8 cellular contexts compared by ENCODE assay signal in the genomic region with DNA sequence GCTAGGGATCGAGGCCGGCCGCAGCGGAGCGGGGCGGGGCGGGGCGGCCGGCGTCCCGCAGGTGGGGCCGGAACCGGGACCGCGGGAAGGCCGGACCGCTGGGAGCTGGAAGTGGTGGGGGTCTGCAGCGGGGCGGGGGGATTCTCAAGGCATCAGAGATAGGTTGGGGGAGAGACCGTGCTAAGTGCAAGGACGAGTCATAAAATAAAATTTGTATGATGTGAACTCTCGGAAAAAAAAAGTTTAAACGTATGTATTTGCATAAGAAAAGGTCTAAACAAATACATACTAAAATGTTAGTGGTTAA. TPM values are rescaled to one million over a fixed set of nuclear protein-coding genes. Genes with fewer than 3 reads are reported as not detected.
DNase-seq lines count a peak whose midpoint lies in the region; ATAC-seq and TF ChIP-seq lines count a peak whose summit lies in the region.

A gene with protein sequence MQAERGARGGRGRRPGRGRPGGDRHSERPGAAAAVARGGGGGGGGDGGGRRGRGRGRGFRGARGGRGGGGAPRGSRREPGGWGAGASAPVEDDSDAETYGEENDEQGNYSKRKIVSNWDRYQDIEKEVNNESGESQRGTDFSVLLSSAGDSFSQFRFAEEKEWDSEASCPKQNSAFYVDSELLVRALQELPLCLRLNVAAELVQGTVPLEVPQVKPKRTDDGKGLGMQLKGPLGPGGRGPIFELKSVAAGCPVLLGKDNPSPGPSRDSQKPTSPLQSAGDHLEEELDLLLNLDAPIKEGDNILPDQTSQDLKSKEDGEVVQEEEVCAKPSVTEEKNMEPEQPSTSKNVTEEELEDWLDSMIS (minus strand): TSS at position 25 of the 307 bp plus-strand sequence. CDS start 158 bp downstream, outside the sequence.

- no peaks in the 10 kb centered on the region for H3K9me3 Mint-ChIP-seq in Caco-2 (ENCODE audit: unreplicated experiment)

- H3K27ac Mint-ChIP-seq in Caco-2 (ENCODE audit: unreplicated experiment) = peak within 1 kb of the TSS; percentile 48

- peak within 1 kb of the TSS; percentile 77 for H3K4me3 Mint-ChIP-seq in Caco-2 (ENCODE audit: unreplicated experiment)

- H3K9me3 ChIP-seq in Caco-2 = no peaks in the 10 kb centered on the region
- H3K9me3 ChIP-seq in esophagus muscularis mucosa = no peaks in the 10 kb centered on the region
- H3K9me3 ChIP-seq in neutrophil = no peaks in the 10 kb centered on the region

- CTCF ChIA-PET in Caco-2 (lab: Charles Lee) (no interaction called here), RWPE1 (lab: Yijun Ruan, JAX) (no interaction called here)

- no peaks in the 10 kb centered on the region for H3K27me3 Mint-ChIP-seq in Caco-2 (ENCODE audit: insufficient read depth, unreplicated experiment)

- under 1% methylated on average over 22 of the region's 23 CpGs for WGBS in esophagus muscularis mucosa

- POLR2A ChIA-PET in Caco-2 (lab: Charles Lee) (interaction anchor here (0.6 kb wide), 1 partner anchor 71 kb away, joined by 7 read pairs; a partner anchor contains a TSS), RWPE1 (lab: Yijun Ruan, JAX; ENCODE audit: low non-redundant PET) (no interaction called here)

- TF ChIP-seq POLR2A in esophagus muscularis mucosa (IDR thresholded peaks at IDR 0.05; ENCODE audit: low read depth) = no peak

- H3K36me3 Mint-ChIP-seq in Caco-2 (ENCODE audit: insufficient read depth, unreplicated experiment) = no peaks in the 10 kb centered on the region

- no TSS peak for BruUV-seq in Caco-2 (replicated peaks; lab: Mats Ljungman, UMichigan)

- DNase-seq in Caco-2 = no peak
- no peak for DNase-seq in RWPE1 (ENCODE audit: low spot score)
- no peak for DNase-seq in esophagus muscularis mucosa (ENCODE audit: extremely low spot score)
- no peak for DNase-seq in NCI-H2029 treated with DMSO at 0.1 percent for 48 hours (lab: John Stamatoyannopoulos, UW)
- DNase-seq in middle frontal gyrus (ENCODE audit: extremely low spot score, low spot score) = no peak
- no peak for DNase-seq in hippocampal formation (lab: John Stamatoyannopoulos, UW)

- no peak for TF ChIP-seq EP300 in esophagus muscularis mucosa (IDR thresholded peaks at IDR 0.05)

- ATAC-seq in GM18498 (IDR thresholded peaks at IDR 0.05; ENCODE audit: unreplicated experiment) = no peak

- peak within 1 kb of the TSS; percentile 94 for H3K4me3 ChIP-seq in Caco-2 (ENCODE audit: low read depth, low read length)
- peak within 1 kb of the TSS; percentile 72 to 97 (median 82) for H3K4me3 ChIP-seq in esophagus muscularis mucosa
- H3K4me3 ChIP-seq in neutrophil (ENCODE audit: low read depth in 1 of 2, low read length in 1 of 2) = peak within 1 kb of the TSS; percentile 68 to 70

- H3K36me3 ChIP-seq in Caco-2 (ENCODE audit: control insufficient read depth, insufficient read depth, low read length) (no peaks in the 10 kb centered on the region), esophagus muscularis mucosa (no peaks in the 10 kb centered on the region), neutrophil (no peaks in the 10 kb centered on the region)

- H3K27ac ChIP-seq in RWPE1 = peak within 1 kb of the TSS; percentile 94
- peak within 1 kb of the TSS; percentile 87 to 98 (median 92) for H3K27ac ChIP-seq in esophagus muscularis mucosa (replicated peaks in 1 of 4)
- peak within 1 kb of the TSS; percentile 62 for H3K27ac ChIP-seq in neutrophil

- no peak for TF ChIP-seq CTCF in Caco-2 (IDR thresholded peaks at IDR 0.05; ENCODE audit: insufficient read depth in 1 of 2, low read depth in 1 of 2, low read length in 1 of 2, severe bottlenecking in 1 of 2, unreplicated experiment in 1 of 2)
- no peak for TF ChIP-seq CTCF in RWPE1 (conservative IDR thresholded peaks at IDR 0.05; ENCODE audit: low read depth)
- TF ChIP-seq CTCF in esophagus muscularis mucosa (IDR thresholded peaks at IDR 0.05) = no peak
- TF ChIP-seq CTCF in neutrophil (IDR thresholded peaks at IDR 0.05) = no peak

- intact Hi-C loops in Caco-2 (cut with micrococcal nuclease; ENCODE audit: unreplicated experiment) (no loop called here), esophagus muscularis mucosa (cut with DNase I) (no loop called here)

- no peaks in the 10 kb centered on the region for H3K27me3 ChIP-seq in Caco-2 (replicated peaks; ENCODE audit: control insufficient read depth, insufficient read depth, low read length)
- no peaks in the 10 kb centered on the region for H3K27me3 ChIP-seq in esophagus muscularis mucosa
- H3K27me3 ChIP-seq in neutrophil = peaks cover 44% of the 10 kb centered on the region

- H3K4me1 ChIP-seq in Caco-2 (peaks cover 6% of the 10 kb centered on the region; the same call in 1 of the 2 replicates), esophagus muscularis mucosa (peaks cover 0 to 25% (median 16%) of the 10 kb centered on the region in 4 donors), neutrophil (ENCODE audit: control insufficient read depth in 1 of 2, insufficient read depth in 1 of 2, low read depth in 1 of 2, low read length in 1 of 2) (peaks cover 14% of the 10 kb centered on the region in 2 experiments)

- H3K4me1 Mint-ChIP-seq in Caco-2 (ENCODE audit: low read depth, unreplicated experiment) = peaks cover 6% of the 10 kb centered on the region

RNA-seq across cellular contexts. Expression of the gene that starts here (rescaled TPM):
- 8.3 and 8.7 TPM in 2 replicates for total RNA-seq in Caco-2 (2022)
- total RNA-seq in esophagus muscularis mucosa = 10 to 100 TPM; 18.2 to 30.9 (median 27.6) TPM
